Comparison of ENCODE assay signal across 1 cellular context in the genomic region with DNA sequence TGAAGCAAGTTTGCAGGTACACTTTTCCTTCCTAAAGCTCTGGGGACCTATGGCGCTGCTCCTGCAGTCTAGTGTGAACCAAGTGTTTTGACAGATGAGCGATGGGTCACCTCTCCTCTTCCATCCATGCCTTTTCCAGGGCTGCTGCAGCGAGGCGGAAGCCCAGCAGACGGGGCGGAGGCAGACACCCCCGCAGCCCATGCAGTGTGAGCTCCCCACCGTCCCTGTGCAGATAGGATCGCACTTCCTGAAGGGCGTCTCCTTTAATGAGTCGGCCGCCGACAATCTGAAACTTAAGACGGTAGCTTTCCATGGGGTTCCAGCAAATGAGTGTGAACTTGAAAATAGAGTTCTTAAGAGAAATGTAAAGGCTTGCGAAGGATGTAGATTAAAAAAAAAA.
TF ChIP-seq lines count a peak whose summit lies in the region.

No MANE protein-coding gene starts in this region.

TF ChIP-seq in K562, 482 proteins besides CTCF, POLR2A, EP300 and RAD21 (continued from another document and continues in another):
- TF ChIP-seq, protein P1, sequence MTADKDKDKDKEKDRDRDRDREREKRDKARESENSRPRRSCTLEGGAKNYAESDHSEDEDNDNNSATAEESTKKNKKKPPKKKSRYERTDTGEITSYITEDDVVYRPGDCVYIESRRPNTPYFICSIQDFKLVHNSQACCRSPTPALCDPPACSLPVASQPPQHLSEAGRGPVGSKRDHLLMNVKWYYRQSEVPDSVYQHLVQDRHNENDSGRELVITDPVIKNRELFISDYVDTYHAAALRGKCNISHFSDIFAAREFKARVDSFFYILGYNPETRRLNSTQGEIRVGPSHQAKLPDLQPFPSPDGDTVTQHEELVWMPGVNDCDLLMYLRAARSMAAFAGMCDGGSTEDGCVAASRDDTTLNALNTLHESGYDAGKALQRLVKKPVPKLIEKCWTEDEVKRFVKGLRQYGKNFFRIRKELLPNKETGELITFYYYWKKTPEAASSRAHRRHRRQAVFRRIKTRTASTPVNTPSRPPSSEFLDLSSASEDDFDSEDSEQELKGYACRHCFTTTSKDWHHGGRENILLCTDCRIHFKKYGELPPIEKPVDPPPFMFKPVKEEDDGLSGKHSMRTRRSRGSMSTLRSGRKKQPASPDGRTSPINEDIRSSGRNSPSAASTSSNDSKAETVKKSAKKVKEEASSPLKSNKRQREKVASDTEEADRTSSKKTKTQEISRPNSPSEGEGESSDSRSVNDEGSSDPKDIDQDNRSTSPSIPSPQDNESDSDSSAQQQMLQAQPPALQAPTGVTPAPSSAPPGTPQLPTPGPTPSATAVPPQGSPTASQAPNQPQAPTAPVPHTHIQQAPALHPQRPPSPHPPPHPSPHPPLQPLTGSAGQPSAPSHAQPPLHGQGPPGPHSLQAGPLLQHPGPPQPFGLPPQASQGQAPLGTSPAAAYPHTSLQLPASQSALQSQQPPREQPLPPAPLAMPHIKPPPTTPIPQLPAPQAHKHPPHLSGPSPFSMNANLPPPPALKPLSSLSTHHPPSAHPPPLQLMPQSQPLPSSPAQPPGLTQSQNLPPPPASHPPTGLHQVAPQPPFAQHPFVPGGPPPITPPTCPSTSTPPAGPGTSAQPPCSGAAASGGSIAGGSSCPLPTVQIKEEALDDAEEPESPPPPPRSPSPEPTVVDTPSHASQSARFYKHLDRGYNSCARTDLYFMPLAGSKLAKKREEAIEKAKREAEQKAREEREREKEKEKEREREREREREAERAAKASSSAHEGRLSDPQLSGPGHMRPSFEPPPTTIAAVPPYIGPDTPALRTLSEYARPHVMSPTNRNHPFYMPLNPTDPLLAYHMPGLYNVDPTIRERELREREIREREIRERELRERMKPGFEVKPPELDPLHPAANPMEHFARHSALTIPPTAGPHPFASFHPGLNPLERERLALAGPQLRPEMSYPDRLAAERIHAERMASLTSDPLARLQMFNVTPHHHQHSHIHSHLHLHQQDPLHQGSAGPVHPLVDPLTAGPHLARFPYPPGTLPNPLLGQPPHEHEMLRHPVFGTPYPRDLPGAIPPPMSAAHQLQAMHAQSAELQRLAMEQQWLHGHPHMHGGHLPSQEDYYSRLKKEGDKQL (CRISPR knock-in tag; IDR thresholded peaks at IDR 0.05; ENCODE audit: borderline replicate concordance) = no peak
- TF ChIP-seq ETV6 (IDR thresholded peaks at IDR 0.05; ENCODE audit: borderline replicate concordance in 1 of 2, low read depth in 2 of 2, low read length in 1 of 2) (peak; percentile 61 to 86; a peak in 3 of 4 replicates), ETV6 (CRISPR knock-in tag; IDR thresholded peaks at IDR 0.05; ENCODE audit: borderline replicate concordance) (no peak), POU5F1 (IDR thresholded peaks at IDR 0.05; ENCODE audit: borderline replicate concordance, low read depth, low read length, partially characterized antibody) (no peak), RCOR1 (IDR thresholded peaks at IDR 0.05; ENCODE audit: borderline replicate concordance in 1 of 2, low read depth in 2 of 2, low read length in 2 of 2) (peak in 1 of 2 experiments; percentile 83; a peak in 2 of 4 replicates), SMARCE1 (IDR thresholded peaks at IDR 0.05) (peak; percentile 83), CCNT2 (IDR thresholded peaks at IDR 0.05; ENCODE audit: borderline replicate concordance, extremely low read depth, insufficient read length, low read depth, low read length) (peak; percentile 75), SIN3B (IDR thresholded peaks at IDR 0.05; ENCODE audit: low read depth) (no peak), HDAC2 (IDR thresholded peaks at IDR 0.05) (peak; percentile 75), NR2C1 (IDR thresholded peaks at IDR 0.05) (no peak), NR2C1 (tag; IDR thresholded peaks at IDR 0.05) (no peak), HMG20B (CRISPR knock-in tag; IDR thresholded peaks at IDR 0.05) (no peak), CBFA2T3 (IDR thresholded peaks at IDR 0.05) (peak; percentile 60), BHLHE40 (IDR thresholded peaks at IDR 0.05; ENCODE audit: low read length) (peak; percentile 70), TEAD4 (IDR thresholded peaks at IDR 0.05; ENCODE audit: low read length) (peak; percentile 27; the same call in 1 of the 2 replicates), TEAD4 (CRISPR knock-in tag; IDR thresholded peaks at IDR 0.05; ENCODE audit: borderline replicate concordance) (no peak), ZNF354B (CRISPR knock-in tag; IDR thresholded peaks at IDR 0.05) (no peak), HMGN3 (IDR thresholded peaks at IDR 0.05; ENCODE audit: borderline replicate concordance, extremely low read depth, insufficient read length, low read depth, low read length) (peak; percentile 96), ZNF133 (CRISPR knock-in tag; IDR thresholded peaks at IDR 0.05) (no peak), ETS2 (tag; IDR thresholded peaks at IDR 0.05; ENCODE audit: borderline replicate concordance, poor library complexity, severe bottlenecking) (no peak), ZNF143 (CRISPR knock-in tag; IDR thresholded peaks at IDR 0.05) (no peak), ZNF436 (CRISPR knock-in tag; IDR thresholded peaks at IDR 0.05) (no peak), ELF1 (tag; IDR thresholded peaks at IDR 0.05) (peak; percentile 57), MEF2D (tag; conservative IDR thresholded peaks at IDR 0.05; ENCODE audit: low read depth) (no peak), SIN3A (IDR thresholded peaks at IDR 0.05; ENCODE audit: borderline replicate concordance in 2 of 2, control insufficient read depth in 1 of 2, low read depth in 2 of 2, low read length in 2 of 2) (peak in 1 of 2 experiments; percentile 83; a peak in 1 of 4 replicates), ETV1 (tag; conservative IDR thresholded peaks at IDR 0.05; ENCODE audit: low read depth) (peak; percentile 99), CHD2 (IDR thresholded peaks at IDR 0.05; ENCODE audit: low read depth, low read length) (no peak), NUFIP1 (IDR thresholded peaks at IDR 0.05; ENCODE audit: partially characterized antibody) (no peak), SNRNP70 (optimal IDR thresholded peaks at IDR 0.05; ENCODE audit: low read depth, low read length) (no peak), U2AF2 (optimal IDR thresholded peaks at IDR 0.05; ENCODE audit: low read depth, low read length) (no peak), HNRNPK (IDR thresholded peaks at IDR 0.05; ENCODE audit: low read depth, low read length, poor library complexity, severe bottlenecking) (no peak), KDM5B (IDR thresholded peaks at IDR 0.05; ENCODE audit: insufficient replicate concordance, low read depth, low read length) (no peak)
- TF ChIP-seq, protein P2, sequence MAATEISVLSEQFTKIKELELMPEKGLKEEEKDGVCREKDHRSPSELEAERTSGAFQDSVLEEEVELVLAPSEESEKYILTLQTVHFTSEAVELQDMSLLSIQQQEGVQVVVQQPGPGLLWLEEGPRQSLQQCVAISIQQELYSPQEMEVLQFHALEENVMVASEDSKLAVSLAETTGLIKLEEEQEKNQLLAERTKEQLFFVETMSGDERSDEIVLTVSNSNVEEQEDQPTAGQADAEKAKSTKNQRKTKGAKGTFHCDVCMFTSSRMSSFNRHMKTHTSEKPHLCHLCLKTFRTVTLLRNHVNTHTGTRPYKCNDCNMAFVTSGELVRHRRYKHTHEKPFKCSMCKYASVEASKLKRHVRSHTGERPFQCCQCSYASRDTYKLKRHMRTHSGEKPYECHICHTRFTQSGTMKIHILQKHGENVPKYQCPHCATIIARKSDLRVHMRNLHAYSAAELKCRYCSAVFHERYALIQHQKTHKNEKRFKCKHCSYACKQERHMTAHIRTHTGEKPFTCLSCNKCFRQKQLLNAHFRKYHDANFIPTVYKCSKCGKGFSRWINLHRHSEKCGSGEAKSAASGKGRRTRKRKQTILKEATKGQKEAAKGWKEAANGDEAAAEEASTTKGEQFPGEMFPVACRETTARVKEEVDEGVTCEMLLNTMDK (IDR thresholded peaks at IDR 0.05; ENCODE audit: borderline replicate concordance, insufficient read depth, low read depth, low read length, poor library complexity, severe bottlenecking) = no peak
- TF ChIP-seq, protein P3, sequence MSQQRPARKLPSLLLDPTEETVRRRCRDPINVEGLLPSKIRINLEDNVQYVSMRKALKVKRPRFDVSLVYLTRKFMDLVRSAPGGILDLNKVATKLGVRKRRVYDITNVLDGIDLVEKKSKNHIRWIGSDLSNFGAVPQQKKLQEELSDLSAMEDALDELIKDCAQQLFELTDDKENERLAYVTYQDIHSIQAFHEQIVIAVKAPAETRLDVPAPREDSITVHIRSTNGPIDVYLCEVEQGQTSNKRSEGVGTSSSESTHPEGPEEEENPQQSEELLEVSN (IDR thresholded peaks at IDR 0.05; ENCODE audit: borderline replicate concordance in 1 of 2, extremely low read depth in 1 of 2, insufficient read depth in 1 of 2, insufficient read length in 1 of 2, low read depth in 1 of 2, low read length in 1 of 2, poor library complexity in 1 of 2, severe bottlenecking in 1 of 2) = peak in 1 of 2 experiments; percentile 21
- TF ChIP-seq, protein P4, sequence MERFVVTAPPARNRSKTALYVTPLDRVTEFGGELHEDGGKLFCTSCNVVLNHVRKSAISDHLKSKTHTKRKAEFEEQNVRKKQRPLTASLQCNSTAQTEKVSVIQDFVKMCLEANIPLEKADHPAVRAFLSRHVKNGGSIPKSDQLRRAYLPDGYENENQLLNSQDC (CRISPR knock-in tag; IDR thresholded peaks at IDR 0.05) = no peak
- TF ChIP-seq, protein P5, sequence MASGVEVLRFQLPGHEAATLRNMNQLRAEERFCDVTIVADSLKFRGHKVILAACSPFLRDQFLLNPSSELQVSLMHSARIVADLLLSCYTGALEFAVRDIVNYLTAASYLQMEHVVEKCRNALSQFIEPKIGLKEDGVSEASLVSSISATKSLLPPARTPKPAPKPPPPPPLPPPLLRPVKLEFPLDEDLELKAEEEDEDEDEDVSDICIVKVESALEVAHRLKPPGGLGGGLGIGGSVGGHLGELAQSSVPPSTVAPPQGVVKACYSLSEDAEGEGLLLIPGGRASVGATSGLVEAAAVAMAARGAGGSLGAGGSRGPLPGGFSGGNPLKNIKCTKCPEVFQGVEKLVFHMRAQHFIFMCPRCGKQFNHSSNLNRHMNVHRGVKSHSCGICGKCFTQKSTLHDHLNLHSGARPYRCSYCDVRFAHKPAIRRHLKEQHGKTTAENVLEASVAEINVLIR (CRISPR knock-in tag; IDR thresholded peaks at IDR 0.05) = no peak
- TF ChIP-seq, protein P6, sequence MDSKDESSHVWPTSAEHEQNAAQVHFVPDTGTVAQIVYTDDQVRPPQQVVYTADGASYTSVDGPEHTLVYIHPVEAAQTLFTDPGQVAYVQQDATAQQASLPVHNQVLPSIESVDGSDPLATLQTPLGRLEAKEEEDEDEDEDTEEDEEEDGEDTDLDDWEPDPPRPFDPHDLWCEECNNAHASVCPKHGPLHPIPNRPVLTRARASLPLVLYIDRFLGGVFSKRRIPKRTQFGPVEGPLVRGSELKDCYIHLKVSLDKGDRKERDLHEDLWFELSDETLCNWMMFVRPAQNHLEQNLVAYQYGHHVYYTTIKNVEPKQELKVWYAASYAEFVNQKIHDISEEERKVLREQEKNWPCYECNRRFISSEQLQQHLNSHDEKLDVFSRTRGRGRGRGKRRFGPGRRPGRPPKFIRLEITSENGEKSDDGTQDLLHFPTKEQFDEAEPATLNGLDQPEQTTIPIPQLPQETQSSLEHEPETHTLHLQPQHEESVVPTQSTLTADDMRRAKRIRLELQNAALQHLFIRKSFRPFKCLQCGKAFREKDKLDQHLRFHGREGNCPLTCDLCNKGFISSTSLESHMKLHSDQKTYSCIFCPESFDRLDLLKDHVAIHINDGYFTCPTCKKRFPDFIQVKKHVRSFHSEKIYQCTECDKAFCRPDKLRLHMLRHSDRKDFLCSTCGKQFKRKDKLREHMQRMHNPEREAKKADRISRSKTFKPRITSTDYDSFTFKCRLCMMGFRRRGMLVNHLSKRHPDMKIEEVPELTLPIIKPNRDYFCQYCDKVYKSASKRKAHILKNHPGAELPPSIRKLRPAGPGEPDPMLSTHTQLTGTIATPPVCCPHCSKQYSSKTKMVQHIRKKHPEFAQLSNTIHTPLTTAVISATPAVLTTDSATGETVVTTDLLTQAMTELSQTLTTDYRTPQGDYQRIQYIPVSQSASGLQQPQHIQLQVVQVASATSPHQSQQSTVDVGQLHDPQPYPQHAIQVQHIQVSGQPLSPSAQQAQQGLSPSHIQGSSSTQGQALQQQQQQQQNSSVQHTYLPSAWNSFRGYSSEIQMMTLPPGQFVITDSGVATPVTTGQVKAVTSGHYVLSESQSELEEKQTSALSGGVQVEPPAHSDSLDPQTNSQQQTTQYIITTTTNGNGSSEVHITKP (IDR thresholded peaks at IDR 0.05; ENCODE audit: partially characterized antibody) = peak; percentile 93
- TF ChIP-seq, protein P7, sequence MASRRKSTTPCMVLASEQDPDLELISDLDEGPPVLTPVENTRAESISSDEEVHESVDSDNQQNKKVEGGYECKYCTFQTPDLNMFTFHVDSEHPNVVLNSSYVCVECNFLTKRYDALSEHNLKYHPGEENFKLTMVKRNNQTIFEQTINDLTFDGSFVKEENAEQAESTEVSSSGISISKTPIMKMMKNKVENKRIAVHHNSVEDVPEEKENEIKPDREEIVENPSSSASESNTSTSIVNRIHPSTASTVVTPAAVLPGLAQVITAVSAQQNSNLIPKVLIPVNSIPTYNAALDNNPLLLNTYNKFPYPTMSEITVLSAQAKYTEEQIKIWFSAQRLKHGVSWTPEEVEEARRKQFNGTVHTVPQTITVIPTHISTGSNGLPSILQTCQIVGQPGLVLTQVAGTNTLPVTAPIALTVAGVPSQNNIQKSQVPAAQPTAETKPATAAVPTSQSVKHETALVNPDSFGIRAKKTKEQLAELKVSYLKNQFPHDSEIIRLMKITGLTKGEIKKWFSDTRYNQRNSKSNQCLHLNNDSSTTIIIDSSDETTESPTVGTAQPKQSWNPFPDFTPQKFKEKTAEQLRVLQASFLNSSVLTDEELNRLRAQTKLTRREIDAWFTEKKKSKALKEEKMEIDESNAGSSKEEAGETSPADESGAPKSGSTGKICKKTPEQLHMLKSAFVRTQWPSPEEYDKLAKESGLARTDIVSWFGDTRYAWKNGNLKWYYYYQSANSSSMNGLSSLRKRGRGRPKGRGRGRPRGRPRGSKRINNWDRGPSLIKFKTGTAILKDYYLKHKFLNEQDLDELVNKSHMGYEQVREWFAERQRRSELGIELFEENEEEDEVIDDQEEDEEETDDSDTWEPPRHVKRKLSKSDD (conservative IDR thresholded peaks at IDR 0.05; ENCODE audit: low read length) = no peak
- TF ChIP-seq, protein P8, sequence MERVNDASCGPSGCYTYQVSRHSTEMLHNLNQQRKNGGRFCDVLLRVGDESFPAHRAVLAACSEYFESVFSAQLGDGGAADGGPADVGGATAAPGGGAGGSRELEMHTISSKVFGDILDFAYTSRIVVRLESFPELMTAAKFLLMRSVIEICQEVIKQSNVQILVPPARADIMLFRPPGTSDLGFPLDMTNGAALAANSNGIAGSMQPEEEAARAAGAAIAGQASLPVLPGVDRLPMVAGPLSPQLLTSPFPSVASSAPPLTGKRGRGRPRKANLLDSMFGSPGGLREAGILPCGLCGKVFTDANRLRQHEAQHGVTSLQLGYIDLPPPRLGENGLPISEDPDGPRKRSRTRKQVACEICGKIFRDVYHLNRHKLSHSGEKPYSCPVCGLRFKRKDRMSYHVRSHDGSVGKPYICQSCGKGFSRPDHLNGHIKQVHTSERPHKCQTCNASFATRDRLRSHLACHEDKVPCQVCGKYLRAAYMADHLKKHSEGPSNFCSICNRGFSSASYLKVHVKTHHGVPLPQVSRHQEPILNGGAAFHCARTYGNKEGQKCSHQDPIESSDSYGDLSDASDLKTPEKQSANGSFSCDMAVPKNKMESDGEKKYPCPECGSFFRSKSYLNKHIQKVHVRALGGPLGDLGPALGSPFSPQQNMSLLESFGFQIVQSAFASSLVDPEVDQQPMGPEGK (CRISPR knock-in tag; IDR thresholded peaks at IDR 0.05; ENCODE audit: borderline replicate concordance) = no peak
